Comparison of ENCODE assay signal across 15 cellular contexts in the genomic region with DNA sequence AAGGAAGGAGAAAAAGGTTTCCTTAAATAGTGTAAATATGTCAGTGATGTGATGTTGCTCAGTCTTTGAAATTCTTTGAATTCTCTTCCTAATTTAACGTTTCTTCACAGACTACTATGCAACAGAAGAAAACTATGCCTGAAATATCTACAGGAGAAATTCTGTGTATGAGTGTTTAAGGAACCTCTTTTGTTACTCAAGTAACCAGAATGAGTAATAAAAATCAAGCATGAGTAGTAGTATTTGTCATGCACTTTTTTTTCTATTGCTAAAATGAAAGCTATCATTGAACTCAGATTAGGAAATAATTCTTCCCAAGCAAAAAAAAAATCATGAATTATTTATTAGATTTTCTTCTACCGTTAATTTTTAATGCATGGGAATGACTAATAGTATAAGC. TPM values are rescaled to one million over a fixed set of nuclear protein-coding genes. Genes with fewer than 3 reads are reported as not detected.
DNase-seq lines count a peak whose midpoint lies in the region; ATAC-seq and TF ChIP-seq lines count a peak whose summit lies in the region.
"Had no signal": no experiment of that assay in that cellular context is flagged by ENCODE, and none has a peak within 500 bp of the region (broad histone marks: within the 10 kb centered on the region; RNA-seq: fewer than 3 reads in every experiment).

No MANE protein-coding gene starts in this region.

- H3K79me2 ChIP-seq in fibroblast of lung (ENCODE audit: control insufficient read depth, insufficient read depth, low read length): no peaks in the 10 kb centered on the region

- no peak for DNase-seq in activated naive CD4-positive, alpha-beta T cell treated with anti-CD3 and anti-CD28 coated beads, Interleukin-2, amount 50 U/mL, for 72 hours (ENCODE audit: low spot score in 2 of 2)
- DNase-seq in activated naive CD4-positive, alpha-beta T cell treated with Interleukin-2 at 50 U/mL for 16 hours: no peak
- peak; percentile 26 for DNase-seq in RWPE1 (ENCODE audit: low spot score)
- peak; percentile 29 to 88 for DNase-seq in fibroblast of lung (ENCODE audit: low read depth in 2 of 2)
- no peak for DNase-seq in thoracic aorta (ENCODE audit: low spot score)
- DNase-seq in H4 (ENCODE audit: low spot score): no peak
- DNase-seq in posterior cingulate gyrus: no peak
- DNase-seq in NCI-H345 (lab: John Stamatoyannopoulos, UW): no peak
- DNase-seq: activated CD8-positive, alpha-beta memory T cell treated with anti-CD3 and anti-CD28 coated beads, Interleukin-2, amount 50 U/mL, for 48 hours; body of pancreas; NCI-H446; SHP77; transverse colon had no signal

- H3K4me3 ChIP-seq in fibroblast of lung (replicated peaks in 1 of 4; ENCODE audit: control extremely low read depth in 1 of 4, insufficient read depth in 1 of 4, low read depth in 3 of 4, low read length in 4 of 4): no peak overlapping the region
- peak overlapping the region; percentile 14 for H3K4me3 ChIP-seq in thoracic aorta
- H3K4me3 ChIP-seq: body of pancreas, right atrium auricular region, transverse colon had no signal

- peak; percentile 37 to 92 for ATAC-seq in activated naive CD4-positive, alpha-beta T cell treated with anti-CD3 and anti-CD28 coated beads, Interleukin-2, amount 50 U/mL, for 72 hours
- no peak for ATAC-seq in thoracic aorta (ENCODE audit: insufficient number of reproducible peaks, low FRiP score, low read depth)
- ATAC-seq: body of pancreas had no signal

- H3K9ac ChIP-seq in fibroblast of lung (ENCODE audit: insufficient read depth, low read length): no peak overlapping the region

- CTCF ChIA-PET in RWPE1 (lab: Yijun Ruan, JAX): interaction anchor here (0.6 kb wide), 1 partner anchor 10 kb away, joined by 3 read pairs; no protein-coding TSS in a partner anchor

- no peaks in the 10 kb centered on the region for H3K36me3 Mint-ChIP-seq in activated naive CD4-positive, alpha-beta T cell treated with anti-CD3 and anti-CD28 coated beads, Interleukin-2, amount 50 U/mL, for 72 hours

- H4K20me1 ChIP-seq in fibroblast of lung (ENCODE audit: control insufficient read depth, extremely low read depth, insufficient read depth, low read length): no peaks in the 10 kb centered on the region

- no peaks in the 10 kb centered on the region for H3K9me3 Mint-ChIP-seq in activated naive CD4-positive, alpha-beta T cell treated with anti-CD3 and anti-CD28 coated beads, Interleukin-2, amount 50 U/mL, for 72 hours

- no peaks in the 10 kb centered on the region for H3K9me3 ChIP-seq in fibroblast of lung (ENCODE audit: control insufficient read depth, insufficient read depth, low read depth, low read length)
- H3K9me3 ChIP-seq in thoracic aorta: no peaks in the 10 kb centered on the region
- H3K9me3 ChIP-seq: body of pancreas, right atrium auricular region, transverse colon had no signal

- H3K27me3 ChIP-seq in fibroblast of lung (ENCODE audit: control insufficient read depth, insufficient read depth, low read length) (no peaks in the 10 kb centered on the region), thoracic aorta (replicated peaks; ENCODE audit: insufficient read depth) (no peaks in the 10 kb centered on the region)
- H3K27me3 ChIP-seq: body of pancreas, right atrium auricular region, transverse colon had no signal

- POLR2A ChIA-PET in RWPE1 (lab: Yijun Ruan, JAX; ENCODE audit: low non-redundant PET): no interaction called here

- H2AFZ ChIP-seq in fibroblast of lung (ENCODE audit: low read length): no peak overlapping the region

- no peak overlapping the region for H3K27ac Mint-ChIP-seq in activated naive CD4-positive, alpha-beta T cell treated with anti-CD3 and anti-CD28 coated beads, Interleukin-2, amount 50 U/mL, for 72 hours

- H3K4me1 ChIP-seq in fibroblast of lung (ENCODE audit: control insufficient read depth, extremely low read depth, insufficient read depth, low read length): peaks cover 4% of the 10 kb centered on the region
- peaks cover 10 to 13% of the 10 kb centered on the region in 2 donors for H3K4me1 ChIP-seq in thoracic aorta (ENCODE audit: control insufficient read depth in 1 of 2, low read depth in 2 of 2)
- H3K4me1 ChIP-seq: body of pancreas, right atrium auricular region had no signal

- intact Hi-C loops in posterior cingulate gyrus (cut with DNase I): loop anchor here (10.0 kb wide), 2 partner anchors 136 to 346 kb away; a partner anchor contains a TSS

- H3K27ac ChIP-seq in RWPE1: no peak overlapping the region
- H3K27ac ChIP-seq in fibroblast of lung (ENCODE audit: insufficient read depth, low read length): no peak overlapping the region
- no peak overlapping the region for H3K27ac ChIP-seq in thoracic aorta
- H3K27ac ChIP-seq: body of pancreas, right atrium auricular region, transverse colon had no signal

- no peak for TF ChIP-seq CTCF in RWPE1 (conservative IDR thresholded peaks at IDR 0.05; ENCODE audit: low read depth)
- no peak for TF ChIP-seq CTCF in fibroblast of lung (conservative IDR thresholded peaks at IDR 0.05 in 1 of 2, IDR thresholded peaks at IDR 0.05 in 1 of 2; ENCODE audit: low read depth in 1 of 2, low read length in 2 of 2)
- TF ChIP-seq CTCF in thoracic aorta (IDR thresholded peaks at IDR 0.05): no peak

- H3K36me3 ChIP-seq in fibroblast of lung (ENCODE audit: control insufficient read depth, insufficient read depth, low read length): no peaks in the 10 kb centered on the region
- no peaks in the 10 kb centered on the region for H3K36me3 ChIP-seq in thoracic aorta
- H3K36me3 ChIP-seq: right atrium auricular region, transverse colon had no signal

- peak overlapping the region; percentile 48 for H3K4me2 ChIP-seq in fibroblast of lung (ENCODE audit: extremely low read depth, insufficient read depth, low read length)

RNA-seq across cellular contexts. Expression of a gene that starts 20.3 kb away (rescaled TPM):
- 10 to 100 TPM; 13.2 to 32.3 TPM for total RNA-seq in activated naive CD4-positive, alpha-beta T cell treated with anti-CD3 and anti-CD28 coated beads, Interleukin-2, amount 50 U/mL, for 72 hours
- total RNA-seq in fibroblast of lung: 37.3 and 42.4 TPM in 2 replicates
- 16.1 and 18.0 TPM in 2 replicates for polyA plus RNA-seq in fibroblast of lung
- polyA plus RNA-seq in fibroblast of lung (2012): 15.1 and 18.0 TPM in 2 replicates
- polyA minus RNA-seq in fibroblast of lung (ENCODE audit: low replicate concordance): 7.6 and 11.2 TPM in 2 replicates
- 1 to 10 TPM; 7.5 to 9.5 TPM for total RNA-seq in thoracic aorta
- 22.6 and 27.1 TPM in 2 replicates for total RNA-seq in H4 (2014; rRNA removed; shearing (Covaris generic))

RNA-seq across cellular contexts. Expression of a gene that starts 32.6 kb away (rescaled TPM):
- 1 to 10 TPM; 7.8 to 9.1 TPM for total RNA-seq in activated naive CD4-positive, alpha-beta T cell treated with anti-CD3 and anti-CD28 coated beads, Interleukin-2, amount 50 U/mL, for 72 hours
- total RNA-seq in fibroblast of lung (2.1 and 3.1 TPM in 2 replicates), thoracic aorta (1 to 10 TPM; 5.3 to 6.8 TPM)
- polyA plus RNA-seq in fibroblast of lung: 2.0 and 2.5 TPM in 2 replicates
- 1.4 and 1.7 TPM in 2 replicates for polyA plus RNA-seq in fibroblast of lung (2012)
- 0.52 and 2.0 TPM in 2 replicates for polyA minus RNA-seq in fibroblast of lung (ENCODE audit: low replicate concordance)
- 2.0 and 2.4 TPM in 2 replicates for total RNA-seq in H4 (2014; rRNA removed; shearing (Covaris generic))

RNA-seq across cellular contexts. Expression of a gene that starts 39.6 kb away (rescaled TPM):
- total RNA-seq in activated naive CD4-positive, alpha-beta T cell treated with anti-CD3 and anti-CD28 coated beads, Interleukin-2, amount 50 U/mL, for 72 hours: not detected
- not detected in 2 replicates for total RNA-seq in fibroblast of lung
- not detected in 2 replicates for polyA plus RNA-seq in fibroblast of lung
- polyA plus RNA-seq in fibroblast of lung (2012): not detected in 2 replicates
- polyA minus RNA-seq in fibroblast of lung (ENCODE audit: low replicate concordance): not detected in 2 replicates
- not detected for total RNA-seq in thoracic aorta
- total RNA-seq in H4 (2014; rRNA removed; shearing (Covaris generic)): not detected in 2 replicates
- total RNA-seq: body of pancreas, right atrium auricular region, transverse colon had no signal
- polyA plus RNA-seq: AG04450 had no signal

RNA-seq across cellular contexts. Expression of a gene that starts 58.6 kb away (rescaled TPM):
- total RNA-seq in activated naive CD4-positive, alpha-beta T cell treated with anti-CD3 and anti-CD28 coated beads, Interleukin-2, amount 50 U/mL, for 72 hours: under 1 TPM in 1 of 2 donors, not detected in 1; 0.14 TPM
- total RNA-seq in fibroblast of lung: under 0.01 TPM in 1 of 2 replicates, not detected in the other
- polyA plus RNA-seq in fibroblast of lung: 0.02 and 0.05 TPM in 2 replicates
- 0.05 TPM in 1 of 2 replicates, not detected in the other for polyA plus RNA-seq in fibroblast of lung (2012)
- not detected in 2 replicates for polyA minus RNA-seq in fibroblast of lung (ENCODE audit: low replicate concordance)
- not detected for total RNA-seq in thoracic aorta
- total RNA-seq in H4 (2014; rRNA removed; shearing (Covaris generic)): not detected in 2 replicates
- total RNA-seq: body of pancreas had no signal

Comparison
In these comparisons a context has a peak if more than half of its experiments do, and no peak if none do; other contexts are left out.
1. DNase-seq: peak in RWPE1 (single experiment) and fibroblast of lung (2 of 2); none in activated naive CD4-positive, alpha-beta T cell treated with anti-CD3 and anti-CD28 coated beads, Interleukin-2, amount 50 U/mL, for 72 hours (0 of 2), activated naive CD4-positive, alpha-beta T cell treated with Interleukin-2 at 50 U/mL for 16 hours (single experiment), thoracic aorta (single experiment), H4 (single experiment), posterior cingulate gyrus (0 of 10) and NCI-H345 (single experiment).